ENCODE assay signal across 8 cellular contexts in genomic region chr17:15552932-15553331, GRCh38. TPM values are rescaled to one million over a fixed set of nuclear protein-coding genes. Genes with fewer than 3 reads are reported as not detected.
A peak's percentile ranks its signal among the peaks of the same experiment; 100 is the strongest.
DNase-seq lines count a peak whose midpoint lies in the region; ATAC-seq and TF ChIP-seq lines count a peak whose summit lies in the region.
"Not testable (repeated sequence)": the region's sequence is repeated elsewhere in the genome, so short reads cannot be mapped to it uniquely, and the experiment has no call there.

No MANE protein-coding gene starts in this region.

- intact Hi-C loops in CD4-positive, alpha-beta T cell (cut with DNase I, micrococcal nuclease); PC-3 (cut with micrococcal nuclease); left ventricle myocardium inferior (cut with micrococcal nuclease): not testable (repeated sequence)

- H3K4me1 Mint-ChIP-seq in CD4-positive, alpha-beta T cell (ENCODE audit: low read depth); H9; activated CD8-positive, alpha-beta memory T cell treated with anti-CD3 and anti-CD28 coated beads, Interleukin-2, amount 10 ng/mL, durations not matched to agents 7 days and 5 days; naive B cell: not testable (repeated sequence)
- H3K4me1 Mint-ChIP-seq in chondrocyte (ENCODE audit: low read depth), result peaks cover 14% of the 10 kb centered on the region
- peaks cover 11% of the 10 kb centered on the region for H3K4me1 Mint-ChIP-seq in stimulated activated naive CD8-positive, alpha-beta T cell treated with anti-CD3 and anti-CD28 coated beads, Interleukin-15, amount 100 ng/mL, for 72 hours

- H2BK5ac ChIP-seq in H9 (ENCODE audit: insufficient read length, low read length), result not testable (repeated sequence)

- not testable (repeated sequence) for H2BK120ac ChIP-seq in H9 (ENCODE audit: low read depth, low read length, poor library complexity, severe bottlenecking)

- H4K5ac ChIP-seq in H9 (ENCODE audit: insufficient read length, low read depth, low read length), result not testable (repeated sequence)

- not testable (repeated sequence) for H3K9me2 ChIP-seq in PC-3 (replicated peaks; ENCODE audit: low read length)

- H3K27me3 ChIP-seq in CD4-positive, alpha-beta T cell (ENCODE audit: control insufficient read depth, insufficient read depth, low read length); H9 (ENCODE audit: insufficient read depth, low read length); PC-3 (ENCODE audit: low read length); left ventricle myocardium inferior (ENCODE audit: low read depth): not testable (repeated sequence)

- not testable (repeated sequence) for H2BK20ac ChIP-seq in H9 (ENCODE audit: low read depth, low read length, poor library complexity, severe bottlenecking)

- not testable (repeated sequence) for H3K79me1 ChIP-seq in H9 (ENCODE audit: insufficient read depth, low read depth, low read length, poor library complexity, severe bottlenecking)

- not testable (repeated sequence) for H3K27ac Mint-ChIP-seq in CD4-positive, alpha-beta T cell; H9; activated CD8-positive, alpha-beta memory T cell treated with anti-CD3 and anti-CD28 coated beads, Interleukin-2, amount 10 ng/mL, durations not matched to agents 7 days and 5 days; chondrocyte (ENCODE audit: unreplicated experiment); naive B cell; stimulated activated naive CD8-positive, alpha-beta T cell treated with anti-CD3 and anti-CD28 coated beads, Interleukin-15, amount 100 ng/mL, for 72 hours

- H3K36me3 ChIP-seq in PC-3 (ENCODE audit: low read depth, low read length); left ventricle myocardium inferior: not testable (repeated sequence)

- H4K91ac ChIP-seq in H9 (ENCODE audit: insufficient read length, low read depth, low read length), result not testable (repeated sequence)

- not testable (repeated sequence) for H2AK5ac ChIP-seq in H9 (ENCODE audit: insufficient read length, low read length)

- not testable (repeated sequence) for H3K18ac ChIP-seq in H9 (ENCODE audit: insufficient read length, low read depth, low read length)

- not testable (repeated sequence) for TF ChIP-seq CTCF in CD4-positive, alpha-beta T cell (IDR thresholded peaks at IDR 0.05)
- peak; percentile 42; the same call in 2 of the 3 replicates for TF ChIP-seq CTCF in H9 (conservative IDR thresholded peaks at IDR 0.05)
- TF ChIP-seq CTCF in PC-3 (conservative IDR thresholded peaks at IDR 0.05; ENCODE audit: low read depth, low read length), result peak; percentile 35; the same call in 1 of the 2 replicates
- TF ChIP-seq CTCF in chondrocyte (IDR thresholded peaks at IDR 0.05), result peak; percentile 48
- TF ChIP-seq CTCF in left ventricle myocardium inferior (IDR thresholded peaks at IDR 0.05; ENCODE audit: borderline replicate concordance), result peak; percentile 13

- WGBS in H9 (ENCODE audit: extremely low coverage, insufficient read length, low lambda C conversion rate), result no CpG with 5 or more reads among the region's 1 CpG

- not testable (repeated sequence) for H2AFZ ChIP-seq in H9 (ENCODE audit: low read length); PC-3 (ENCODE audit: low read length)

- H3K23me2 ChIP-seq in H9 (ENCODE audit: insufficient read length, low read depth, low read length, poor library complexity, severe bottlenecking), result not testable (repeated sequence)

- not testable (repeated sequence) for H4K20me1 ChIP-seq in H9 (ENCODE audit: control insufficient read depth, insufficient read depth, insufficient read length); PC-3 (ENCODE audit: low read length)

- H3K4me3 Mint-ChIP-seq in CD4-positive, alpha-beta T cell; H9; activated CD8-positive, alpha-beta memory T cell treated with anti-CD3 and anti-CD28 coated beads, Interleukin-2, amount 10 ng/mL, durations not matched to agents 7 days and 5 days; chondrocyte (ENCODE audit: unreplicated experiment); naive B cell; stimulated activated naive CD8-positive, alpha-beta T cell treated with anti-CD3 and anti-CD28 coated beads, Interleukin-15, amount 100 ng/mL, for 72 hours: not testable (repeated sequence)

- not testable (repeated sequence) for H3K9ac ChIP-seq in H9 (ENCODE audit: extremely low read depth, insufficient read length, low read length); PC-3 (ENCODE audit: low read length)

- H3F3A ChIP-seq in PC-3 (ENCODE audit: low read length, unreplicated experiment), result not testable (repeated sequence)

- H3K4me1 ChIP-seq in H9 (ENCODE audit: insufficient read depth, low read length); PC-3 (ENCODE audit: insufficient read depth, low read length); left ventricle myocardium inferior: not testable (repeated sequence)

- not testable (repeated sequence) for H3K4me2 ChIP-seq in H9 (ENCODE audit: insufficient read depth, insufficient read length, low read length); PC-3 (ENCODE audit: low read length)

- not testable (repeated sequence) for H3K14ac ChIP-seq in H9 (ENCODE audit: insufficient read depth, low read length)

- CTCF ChIA-PET in CD4-positive, alpha-beta T cell (lab: Charles Lee); PC-3 (lab: Charles Lee); activated CD8-positive, alpha-beta memory T cell treated with anti-CD3 and anti-CD28 coated beads, Interleukin-2, amount 10 ng/mL, durations not matched to agents 7 days and 5 days (lab: Charles Lee): not testable (repeated sequence)

- not testable (repeated sequence) for H3K27me3 Mint-ChIP-seq in CD4-positive, alpha-beta T cell; H9 (ENCODE audit: low read depth); activated CD8-positive, alpha-beta memory T cell treated with anti-CD3 and anti-CD28 coated beads, Interleukin-2, amount 10 ng/mL, durations not matched to agents 7 days and 5 days; chondrocyte (ENCODE audit: low read depth); naive B cell; stimulated activated naive CD8-positive, alpha-beta T cell treated with anti-CD3 and anti-CD28 coated beads, Interleukin-15, amount 100 ng/mL, for 72 hours

- not testable (repeated sequence) for H3K56ac ChIP-seq in H9 (ENCODE audit: insufficient read length, low read depth, low read length)

- H2BK12ac ChIP-seq in H9 (ENCODE audit: insufficient read length, low read depth, low read length), result not testable (repeated sequence)

- H3K4me3 ChIP-seq in PC-3 (ENCODE audit: low read length); left ventricle myocardium inferior: not testable (repeated sequence)

- not testable (repeated sequence) for H3K79me2 ChIP-seq in H9 (ENCODE audit: insufficient read depth, low read length); PC-3 (ENCODE audit: low read length)

- not testable (repeated sequence) for H3K27ac ChIP-seq in CD4-positive, alpha-beta T cell (ENCODE audit: low read depth, low read length); H9 (ENCODE audit: insufficient read length, low read depth, low read length); PC-3 (ENCODE audit: low read length); left ventricle myocardium inferior (replicated peaks)

- not testable (repeated sequence) for H3T11ph ChIP-seq in H9 (ENCODE audit: low read length)

- peak; percentile 71 for ATAC-seq in CD4-positive, alpha-beta T cell (ENCODE audit: poor library complexity)
- ATAC-seq in PC-3 (peak; percentile 60), naive B cell (ENCODE audit: low read depth in 2 of 2) (peak; percentile 30 to 50)
- ATAC-seq in activated CD8-positive, alpha-beta memory T cell treated with anti-CD3 and anti-CD28 coated beads, Interleukin-2, amount 10 ng/mL, durations not matched to agents 7 days and 5 days, result peak; percentile 68
- peak; percentile 75 for ATAC-seq in stimulated activated naive CD8-positive, alpha-beta T cell treated with anti-CD3 and anti-CD28 coated beads, Interleukin-15, amount 100 ng/mL, for 72 hours

- not testable (repeated sequence) for H3K9me3 Mint-ChIP-seq in CD4-positive, alpha-beta T cell; H9; activated CD8-positive, alpha-beta memory T cell treated with anti-CD3 and anti-CD28 coated beads, Interleukin-2, amount 10 ng/mL, durations not matched to agents 7 days and 5 days (ENCODE audit: low read depth); chondrocyte (ENCODE audit: low read depth); naive B cell; stimulated activated naive CD8-positive, alpha-beta T cell treated with anti-CD3 and anti-CD28 coated beads, Interleukin-15, amount 100 ng/mL, for 72 hours

- BruUV-seq in PC-3 (replicated peaks; lab: Mats Ljungman, UMichigan), result TSS peak; percentile 15

- not testable (repeated sequence) for H3K36me3 Mint-ChIP-seq in CD4-positive, alpha-beta T cell (ENCODE audit: low read depth); chondrocyte (ENCODE audit: low read depth); naive B cell
- H3K36me3 Mint-ChIP-seq in H9 (ENCODE audit: insufficient read depth in 1 of 3, low read depth in 3 of 3), result peaks cover 5 to 26% (median 15%) of the 10 kb centered on the region in 3 experiments; a peak in 6 of 7 replicates
- peaks cover 12% of the 10 kb centered on the region for H3K36me3 Mint-ChIP-seq in activated CD8-positive, alpha-beta memory T cell treated with anti-CD3 and anti-CD28 coated beads, Interleukin-2, amount 10 ng/mL, durations not matched to agents 7 days and 5 days

- POLR2A ChIA-PET in CD4-positive, alpha-beta T cell (lab: Charles Lee); PC-3 (lab: Charles Lee; ENCODE audit: unreplicated experiment): not testable (repeated sequence)

- not testable (repeated sequence) for DNase-seq in CD4-positive, alpha-beta T cell; H9; PC-3; activated CD8-positive, alpha-beta memory T cell treated with anti-CD3 and anti-CD28 coated beads, Interleukin-2, amount 10 ng/mL, durations not matched to agents 7 days and 5 days; chondrocyte (ENCODE audit: low spot score); left ventricle myocardium inferior; naive B cell; stimulated activated naive CD8-positive, alpha-beta T cell treated with anti-CD3 and anti-CD28 coated beads, Interleukin-15, amount 100 ng/mL, for 72 hours

- not testable (repeated sequence) for H3K9me3 ChIP-seq in CD4-positive, alpha-beta T cell (ENCODE audit: control insufficient read depth, low read length); H9 (ENCODE audit: control insufficient read depth, low read depth, low read length); PC-3 (ENCODE audit: low read length); left ventricle myocardium inferior (replicated peaks)

- H2BK15ac ChIP-seq in H9 (ENCODE audit: low read depth, low read length), result not testable (repeated sequence)

- H3K4ac ChIP-seq in H9 (ENCODE audit: low read depth, low read length), result not testable (repeated sequence)

- H4K8ac ChIP-seq in H9 (replicated peaks; ENCODE audit: insufficient read length, low read depth, low read length), result not testable (repeated sequence)

- not testable (repeated sequence) for H3K23ac ChIP-seq in H9 (ENCODE audit: insufficient read length, low read depth, low read length)

RNA-seq across cellular contexts. Expression of gene TVP23C, which starts 10.4 kb away (rescaled TPM):
- 10 to 100 TPM; 14.8 to 16.0 TPM for total RNA-seq in CD4-positive, alpha-beta T cell
- total RNA-seq in H9 (2021) (11.5 and 16.9 TPM in 2 replicates), PC-3 (2014; rRNA removed) (23.7 and 24.0 TPM in 2 replicates), chondrocyte (21.5 to 33.7 TPM (median 22.2 TPM) in 3 replicates), left ventricle myocardium inferior (4.8 TPM)
- total RNA-seq in activated CD8-positive, alpha-beta memory T cell treated with anti-CD3 and anti-CD28 coated beads, Interleukin-2, amount 10 ng/mL, durations not matched to agents 7 days and 5 days, result 10 to 100 TPM; 16.2 to 18.9 TPM
- polyA plus RNA-seq in naive B cell (ENCODE audit: low read depth in 6 of 6), result 1 to 10 TPM; 3.3 to 6.2 (median 5.3) TPM
